In genomic region chr14:61394542-61394941, GRCh38 we compare ENCODE assay signal across 11 cellular contexts.
"Had no signal": no experiment of that assay in that cellular context is flagged by ENCODE, and none has a peak within 500 bp of the region (broad histone marks: within the 10 kb centered on the region; RNA-seq: fewer than 3 reads in every experiment).

No MANE protein-coding gene starts in this region.

- ATAC-seq: pancreas had no signal

- H3K4me3 ChIP-seq: pancreas, tibial nerve had no signal

- H3K27me3 Mint-ChIP-seq: activated CD4-positive, alpha-beta memory T cell treated with anti-CD3 and anti-CD28 coated beads for 36 hours had no signal

- DNase-seq: activated B cell treated with CpG ODN at 0.5 μM for 24 hours; activated CD4-positive, alpha-beta memory T cell treated with anti-CD3 and anti-CD28 coated beads for 36 hours; anterior cingulate cortex; endodermal cell; hypothalamus; pancreas; Right ventricle myocardium superior; stimulated activated CD4-positive, alpha-beta T cell treated with anti-CD3 and anti-CD28 coated beads, Interleukin-15, amount 100 ng/mL, for 24 hours; stimulated activated CD4-positive, alpha-beta T cell treated with anti-CD3 and anti-CD28 coated beads, Interleukin-4, amount 100 ng/mL, for 24 hours; T-helper 2 cell had no signal

- H3K27me3 ChIP-seq: pancreas, tibial nerve had no signal

- H3K9me3 ChIP-seq: pancreas, tibial nerve had no signal

- H3K36me3 ChIP-seq: pancreas, tibial nerve had no signal

- H3K27ac ChIP-seq: pancreas, tibial nerve had no signal

- H3K4me1 ChIP-seq: tibial nerve had no signal

- H3K27ac Mint-ChIP-seq: activated B cell treated with CpG ODN at 0.5 μM for 24 hours; activated CD4-positive, alpha-beta memory T cell treated with anti-CD3 and anti-CD28 coated beads for 36 hours; endodermal cell had no signal

- H3K9me3 Mint-ChIP-seq: activated B cell treated with CpG ODN at 0.5 μM for 24 hours; activated CD4-positive, alpha-beta memory T cell treated with anti-CD3 and anti-CD28 coated beads for 36 hours; endodermal cell had no signal

- H3K4me3 Mint-ChIP-seq: activated B cell treated with CpG ODN at 0.5 μM for 24 hours; activated CD4-positive, alpha-beta memory T cell treated with anti-CD3 and anti-CD28 coated beads for 36 hours; endodermal cell had no signal
